In the genomic region with DNA sequence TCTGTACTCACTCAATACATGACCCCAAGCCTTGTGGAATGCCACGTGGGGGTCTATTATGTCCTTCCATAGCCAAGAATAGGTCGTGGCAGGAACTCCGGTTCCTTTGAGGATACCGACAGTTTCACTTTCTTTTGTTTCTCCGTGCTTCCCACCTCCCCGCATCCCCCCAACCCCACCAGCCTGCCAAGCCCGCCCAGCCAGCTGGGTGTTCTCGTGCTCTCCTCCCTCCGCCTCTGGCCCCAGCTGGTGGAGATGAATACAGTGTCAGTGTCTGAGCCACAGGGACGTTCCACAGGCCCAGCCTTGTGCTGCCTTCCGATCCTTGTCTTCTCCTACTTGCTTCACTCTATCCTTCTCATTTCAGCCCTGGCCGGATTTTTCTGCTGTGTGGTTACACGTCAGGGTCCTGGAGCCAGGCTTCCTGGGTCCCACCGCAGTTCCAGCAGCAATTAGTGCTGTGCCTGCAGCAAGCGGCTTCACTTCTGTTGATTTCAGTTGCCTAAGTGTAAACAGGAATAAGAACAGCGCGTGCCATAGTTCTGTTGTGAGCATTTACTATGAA, we compare ENCODE assay signal across 8 cellular contexts. TPM values are rescaled to one million over a fixed set of nuclear protein-coding genes. Genes with fewer than 3 reads are reported as not detected.
DNase-seq lines count a peak whose midpoint lies in the region; ATAC-seq and TF ChIP-seq lines count a peak whose summit lies in the region.

No MANE protein-coding gene starts in this region.

- peaks cover 37% of the 10 kb centered on the region for H3K4me1 Mint-ChIP-seq in activated naive CD4-positive, alpha-beta T cell treated with anti-CD3 and anti-CD28 coated beads for 36 hours (ENCODE audit: low read depth)
- H3K4me1 Mint-ChIP-seq in activated CD4-positive, alpha-beta memory T cell treated with anti-CD3 and anti-CD28 coated beads for 36 hours (ENCODE audit: low read depth), result peaks cover 36% of the 10 kb centered on the region
- peaks cover 13 to 68% (median 61%) of the 10 kb centered on the region in 4 donors for H3K4me1 Mint-ChIP-seq in naive thymus-derived CD8-positive, alpha-beta T cell

- H3K27ac ChIP-seq in OCI-LY7 (ENCODE audit: low read depth, low read length, poor library complexity, severe bottlenecking), result no peak overlapping the region

- no peak overlapping the region for H3K4me2 ChIP-seq in OCI-LY7 (ENCODE audit: low read length)

- intact Hi-C loops in activated naive CD4-positive, alpha-beta T cell treated with anti-CD3 and anti-CD28 coated beads for 36 hours (cut with micrococcal nuclease), result loop anchor here (5.0 kb wide), 1 partner anchor 50 kb away; the partner anchor contains the start of gene MAD2L2
- intact Hi-C loops in activated CD4-positive, alpha-beta memory T cell treated with anti-CD3 and anti-CD28 coated beads for 36 hours (cut with micrococcal nuclease), result no loop called here
- intact Hi-C loops in OCI-LY7 (cut with micrococcal nuclease; ENCODE audit: unreplicated experiment), result loop anchor here (10.0 kb wide), 1 partner anchor 253 kb away; the partner anchor contains the start of gene MFN2

- H3K4me3 ChIP-seq in fibroblast of the aortic adventitia (ENCODE audit: low read depth, low read length) (peak overlapping the region; percentile 64), OCI-LY7 (ENCODE audit: low read depth, low read length, poor library complexity, severe bottlenecking) (no peak overlapping the region)

- no peaks in the 10 kb centered on the region for H3K36me3 ChIP-seq in OCI-LY7 (ENCODE audit: insufficient read depth, low read length)

- no peaks in the 10 kb centered on the region for H3K36me3 Mint-ChIP-seq in activated naive CD4-positive, alpha-beta T cell treated with anti-CD3 and anti-CD28 coated beads for 36 hours (ENCODE audit: low read depth)
- no peaks in the 10 kb centered on the region for H3K36me3 Mint-ChIP-seq in activated CD4-positive, alpha-beta memory T cell treated with anti-CD3 and anti-CD28 coated beads for 36 hours
- H3K36me3 Mint-ChIP-seq in naive thymus-derived CD8-positive, alpha-beta T cell, result no peaks in the 10 kb centered on the region

- BruUV-seq in OCI-LY7 (replicated peaks; lab: Mats Ljungman, UMichigan), result no TSS peak

- POLR2A ChIA-PET in activated CD4-positive, alpha-beta memory T cell treated with anti-CD3 and anti-CD28 coated beads for 36 hours (lab: Charles Lee), result interaction anchor here (0.6 to 1.1 kb wide), 2 partner anchors 76 to 81 kb away, joined by 3 to 4 read pairs; no protein-coding TSS in a partner anchor
- POLR2A ChIA-PET in naive thymus-derived CD8-positive, alpha-beta T cell (lab: Charles Lee), result interaction anchor here (0.7 to 2.8 kb wide), 4 partner anchors 12 to 176 kb away, joined by 5 to 28 read pairs (median 8); partner anchors contain the start of genes CLCN6 and MTHFR
- POLR2A ChIA-PET in OCI-LY7 (lab: Charles Lee), result no interaction called here

- H3K9me3 ChIP-seq in OCI-LY7 (ENCODE audit: low read length), result no peaks in the 10 kb centered on the region

- H3K9me3 Mint-ChIP-seq in activated naive CD4-positive, alpha-beta T cell treated with anti-CD3 and anti-CD28 coated beads for 36 hours, result no peaks in the 10 kb centered on the region
- no peaks in the 10 kb centered on the region for H3K9me3 Mint-ChIP-seq in activated CD4-positive, alpha-beta memory T cell treated with anti-CD3 and anti-CD28 coated beads for 36 hours
- H3K9me3 Mint-ChIP-seq in naive thymus-derived CD8-positive, alpha-beta T cell, result no peaks in the 10 kb centered on the region

- peaks cover 22% of the 10 kb centered on the region for H3K4me1 ChIP-seq in OCI-LY7 (ENCODE audit: insufficient read depth, low read length, poor library complexity, severe bottlenecking)

- DNase-seq in activated naive CD4-positive, alpha-beta T cell treated with anti-CD3 and anti-CD28 coated beads for 36 hours, result peak; percentile 57
- no peak for DNase-seq in activated naive CD4-positive, alpha-beta T cell treated with Interleukin-2 at 50 U/mL for 16 hours
- peak; percentile 35 for DNase-seq in activated CD4-positive, alpha-beta memory T cell treated with anti-CD3 and anti-CD28 coated beads for 36 hours
- DNase-seq in fibroblast of the aortic adventitia (ENCODE audit: low read depth) (peak; percentile 71), NCI-H187 (lab: John Stamatoyannopoulos, UW) (no peak), OCI-LY7 (ENCODE audit: low spot score) (no peak)
- DNase-seq in naive thymus-derived CD8-positive, alpha-beta T cell, result peak in 5 of 10 donors; percentile 29 to 43 (median 39)

- H2AFZ ChIP-seq in OCI-LY7 (ENCODE audit: low read length), result no peak overlapping the region

- H3K4me3 Mint-ChIP-seq in activated naive CD4-positive, alpha-beta T cell treated with anti-CD3 and anti-CD28 coated beads for 36 hours, result peak overlapping the region; percentile 65
- peak overlapping the region; percentile 45 for H3K4me3 Mint-ChIP-seq in activated CD4-positive, alpha-beta memory T cell treated with anti-CD3 and anti-CD28 coated beads for 36 hours
- H3K4me3 Mint-ChIP-seq in naive thymus-derived CD8-positive, alpha-beta T cell, result peak overlapping the region; percentile 77 to 100 (median 92)

- ATAC-seq in naive thymus-derived CD8-positive, alpha-beta T cell, result peak; percentile 34 to 46
- no peak for ATAC-seq in GM21529 (IDR thresholded peaks at IDR 0.05; ENCODE audit: unreplicated experiment)

- CTCF ChIA-PET in activated naive CD4-positive, alpha-beta T cell treated with anti-CD3 and anti-CD28 coated beads for 36 hours (lab: Charles Lee), result interaction anchor here (1.0 to 1.2 kb wide), 2 partner anchors 13 to 86 kb away, joined by 4 to 5 read pairs; no protein-coding TSS in a partner anchor
- CTCF ChIA-PET in activated CD4-positive, alpha-beta memory T cell treated with anti-CD3 and anti-CD28 coated beads for 36 hours (lab: Charles Lee), result interaction anchor here (2.0 kb wide), 1 partner anchor 12 kb away, joined by 10 read pairs; no protein-coding TSS in a partner anchor
- CTCF ChIA-PET in OCI-LY7 (lab: Charles Lee; ENCODE audit: unreplicated experiment), result no interaction called here

- TF ChIP-seq CTCF in fibroblast of the aortic adventitia (IDR thresholded peaks at IDR 0.05; ENCODE audit: insufficient read depth, low read length) (no peak), OCI-LY7 (conservative IDR thresholded peaks at IDR 0.05; ENCODE audit: low read length) (no peak)

- no peaks in the 10 kb centered on the region; the same call in 1 of the 2 replicates for H3K79me2 ChIP-seq in OCI-LY7 (ENCODE audit: insufficient read depth, low read depth, low read length)

- no peaks in the 10 kb centered on the region for H3K27me3 Mint-ChIP-seq in activated naive CD4-positive, alpha-beta T cell treated with anti-CD3 and anti-CD28 coated beads for 36 hours (ENCODE audit: low read depth)
- H3K27me3 Mint-ChIP-seq in activated CD4-positive, alpha-beta memory T cell treated with anti-CD3 and anti-CD28 coated beads for 36 hours, result no peaks in the 10 kb centered on the region
- H3K27me3 Mint-ChIP-seq in naive thymus-derived CD8-positive, alpha-beta T cell, result no peaks in the 10 kb centered on the region

- H4K20me1 ChIP-seq in OCI-LY7 (ENCODE audit: insufficient read depth, low read length), result no peaks in the 10 kb centered on the region

- H3K27ac Mint-ChIP-seq in activated naive CD4-positive, alpha-beta T cell treated with anti-CD3 and anti-CD28 coated beads for 36 hours, result peak overlapping the region; percentile 59
- peak overlapping the region; percentile 14 for H3K27ac Mint-ChIP-seq in activated CD4-positive, alpha-beta memory T cell treated with anti-CD3 and anti-CD28 coated beads for 36 hours
- H3K27ac Mint-ChIP-seq in naive thymus-derived CD8-positive, alpha-beta T cell, result peak overlapping the region; percentile 71 to 97 (median 92)

- H3K9me2 ChIP-seq in OCI-LY7 (ENCODE audit: insufficient read depth, low read length), result no peaks in the 10 kb centered on the region

RNA-seq across cellular contexts. Expression of gene AGTRAP, which starts 4.1 kb away (rescaled TPM):
- total RNA-seq in activated naive CD4-positive, alpha-beta T cell treated with anti-CD3 and anti-CD28 coated beads for 36 hours, result 10 to 100 TPM; 20.3 to 21.7 TPM
- 10 to 100 TPM; 16.5 to 18.0 TPM for total RNA-seq in activated CD4-positive, alpha-beta memory T cell treated with anti-CD3 and anti-CD28 coated beads for 36 hours
- total RNA-seq in fibroblast of the aortic adventitia (ENCODE audit: low replicate concordance), result 15.0 and 49.4 TPM in 2 replicates
- total RNA-seq in naive thymus-derived CD8-positive, alpha-beta T cell, result 10 to 100 TPM; 16.7 to 19.3 TPM
- 100 to 1,000 TPM in 1 of 3 donors, 10 to 100 TPM in 2; 57.3 to 106 (median 90.0) TPM for polyA plus RNA-seq in naive thymus-derived CD8-positive, alpha-beta T cell
- total RNA-seq in OCI-LY7 (2014; rRNA removed; shearing (Covaris generic)), result 20.5 and 40.0 TPM in 2 replicates
- 34.7 and 36.1 TPM in 2 replicates for total RNA-seq in OCI-LY7 (2022)

RNA-seq across cellular contexts. Expression of gene C1orf167, which starts 30.2 kb away (rescaled TPM):
- not detected for total RNA-seq in activated naive CD4-positive, alpha-beta T cell treated with anti-CD3 and anti-CD28 coated beads for 36 hours
- total RNA-seq in activated CD4-positive, alpha-beta memory T cell treated with anti-CD3 and anti-CD28 coated beads for 36 hours, result not detected
- 0.36 TPM in 1 of 2 replicates, not detected in the other for total RNA-seq in fibroblast of the aortic adventitia (ENCODE audit: low replicate concordance)
- not detected for total RNA-seq in naive thymus-derived CD8-positive, alpha-beta T cell
- polyA plus RNA-seq in naive thymus-derived CD8-positive, alpha-beta T cell, result not detected
- 4.2 and 8.0 TPM in 2 replicates for total RNA-seq in OCI-LY7 (2014; rRNA removed; shearing (Covaris generic))
- 1.7 and 3.9 TPM in 2 replicates for total RNA-seq in OCI-LY7 (2022)

RNA-seq across cellular contexts. Expression of gene DRAXIN, which starts 40.3 kb away (rescaled TPM):
- under 1 TPM; 0.26 to 0.30 TPM for total RNA-seq in activated naive CD4-positive, alpha-beta T cell treated with anti-CD3 and anti-CD28 coated beads for 36 hours
- under 1 TPM; 0.05 to 0.07 TPM for total RNA-seq in activated CD4-positive, alpha-beta memory T cell treated with anti-CD3 and anti-CD28 coated beads for 36 hours
- total RNA-seq in fibroblast of the aortic adventitia (ENCODE audit: low replicate concordance), result 2.4 TPM in 1 of 2 replicates, not detected in the other
- total RNA-seq in naive thymus-derived CD8-positive, alpha-beta T cell, result under 1 TPM; 0.22 to 0.29 TPM
- under 1 TPM; 0.07 to 0.29 (median 0.14) TPM for polyA plus RNA-seq in naive thymus-derived CD8-positive, alpha-beta T cell
- 0.05 and 0.19 TPM in 2 replicates for total RNA-seq in OCI-LY7 (2014; rRNA removed; shearing (Covaris generic))
- 0.11 and 0.15 TPM in 2 replicates for total RNA-seq in OCI-LY7 (2022)

RNA-seq across cellular contexts. Expression of gene MAD2L2, which starts 50.9 kb away (rescaled TPM):
- 10 to 100 TPM; 86.7 to 88.3 TPM for total RNA-seq in activated naive CD4-positive, alpha-beta T cell treated with anti-CD3 and anti-CD28 coated beads for 36 hours
- total RNA-seq in activated CD4-positive, alpha-beta memory T cell treated with anti-CD3 and anti-CD28 coated beads for 36 hours, result 10 to 100 TPM; 88.5 to 93.2 TPM
- 17.6 and 33.1 TPM in 2 replicates for total RNA-seq in fibroblast of the aortic adventitia (ENCODE audit: low replicate concordance)
- 10 to 100 TPM; 19.7 to 21.3 TPM for total RNA-seq in naive thymus-derived CD8-positive, alpha-beta T cell
- polyA plus RNA-seq in naive thymus-derived CD8-positive, alpha-beta T cell, result 10 to 100 TPM; 52.2 to 66.1 (median 54.2) TPM
- 121 and 144 TPM in 2 replicates for total RNA-seq in OCI-LY7 (2014; rRNA removed; shearing (Covaris generic))
- 89.7 and 97.8 TPM in 2 replicates for total RNA-seq in OCI-LY7 (2022)

Comparison
In these comparisons a context has a peak if more than half of its experiments do, and no peak if none do; other contexts are left out.
1. DNase-seq: peak in activated naive CD4-positive, alpha-beta T cell treated with anti-CD3 and anti-CD28 coated beads for 36 hours (single experiment), activated CD4-positive, alpha-beta memory T cell treated with anti-CD3 and anti-CD28 coated beads for 36 hours (single experiment) and fibroblast of the aortic adventitia (single experiment); none in activated naive CD4-positive, alpha-beta T cell treated with Interleukin-2 at 50 U/mL for 16 hours (single experiment), NCI-H187 (0 of 2) and OCI-LY7 (single experiment).
2. H3K27ac Mint-ChIP-seq: peak in every context shown above with its lines; median percentile 92 in naive thymus-derived CD8-positive, alpha-beta T cell; 59 in activated naive CD4-positive, alpha-beta T cell treated with anti-CD3 and anti-CD28 coated beads for 36 hours; 14 in activated CD4-positive, alpha-beta memory T cell treated with anti-CD3 and anti-CD28 coated beads for 36 hours.
3. Peak in every context shown above with its lines, with median percentiles within 50 percentile points of each other: H3K4me3 Mint-ChIP-seq.